In genomic region chr17:14737984-14738651, GRCh38 we compare ENCODE assay signal across 8 cellular contexts.
DNase-seq lines count a peak whose midpoint lies in the region; ATAC-seq and TF ChIP-seq lines count a peak whose summit lies in the region.

No MANE protein-coding gene starts in this region.

- H3K36me3 ChIP-seq in ACC112 (ENCODE audit: insufficient read depth, low read length) (no peaks in the 10 kb centered on the region), GM23338 (ENCODE audit: insufficient read depth) (no peaks in the 10 kb centered on the region), PC-9 (ENCODE audit: low read depth) (no peaks in the 10 kb centered on the region), gastrocnemius medialis (no peaks in the 10 kb centered on the region)

- no peak overlapping the region for H3K4me3 Mint-ChIP-seq in GM23338

- H3K4me1 Mint-ChIP-seq in GM23338, result peaks cover 19% of the 10 kb centered on the region

- TF ChIP-seq CTCF in GM23338 (conservative IDR thresholded peaks at IDR 0.05; ENCODE audit: low read depth in 2 of 2) (peak; percentile 26 to 30), PC-9 (conservative IDR thresholded peaks at IDR 0.05) (no peak), fibroblast of villous mesenchyme (IDR thresholded peaks at IDR 0.05; ENCODE audit: insufficient read depth, low read depth, low read length) (peak; percentile 20), gastrocnemius medialis (IDR thresholded peaks at IDR 0.05 in 4 of 5, conservative IDR thresholded peaks at IDR 0.05 in 1 of 5) (peak in 1 of 5 experiments; percentile 19)

- H3K79me2 ChIP-seq in ACC112 (ENCODE audit: control insufficient read depth, insufficient read depth, low read length, unreplicated experiment), result no peaks in the 10 kb centered on the region
- H3K79me2 ChIP-seq in GM23338 (replicated peaks; ENCODE audit: insufficient read depth), result no peaks in the 10 kb centered on the region
- H3K79me2 ChIP-seq in PC-9 (ENCODE audit: low read depth), result no peaks in the 10 kb centered on the region

- no peaks in the 10 kb centered on the region for H3F3A ChIP-seq in GM23338 (replicated peaks; ENCODE audit: low read depth)
- H3F3A ChIP-seq in PC-9 (ENCODE audit: insufficient read depth, low read depth), result no peaks in the 10 kb centered on the region; the same call in 1 of the 2 replicates

- in situ Hi-C loops in gastrocnemius medialis (cut with MboI; ENCODE audit: low sequenced_read_pairs in 4 of 4), result no loop called here

- H3K9me3 ChIP-seq in PC-9 (ENCODE audit: insufficient read depth, low read depth), result no peaks in the 10 kb centered on the region
- H3K9me3 ChIP-seq in gastrocnemius medialis, result no peaks in the 10 kb centered on the region

- no peak overlapping the region for H3K4me2 ChIP-seq in GM23338
- peak overlapping the region; percentile 36 for H3K4me2 ChIP-seq in PC-9

- H3K27me3 ChIP-seq in ACC112 (ENCODE audit: insufficient read depth, low read length), result no peaks in the 10 kb centered on the region
- H3K27me3 ChIP-seq in GM23338 (ENCODE audit: insufficient read depth), result no peaks in the 10 kb centered on the region
- no peaks in the 10 kb centered on the region for H3K27me3 ChIP-seq in PC-9 (ENCODE audit: insufficient read depth, low read depth)
- H3K27me3 ChIP-seq in gastrocnemius medialis, result no peaks in the 10 kb centered on the region

- intact Hi-C loops in PC-9 (cut with micrococcal nuclease; ENCODE audit: unreplicated experiment), result no loop called here
- intact Hi-C loops in gastrocnemius medialis (cut with DNase I; ENCODE audit: low total_unique reads), result no loop called here

- H3K9me3 Mint-ChIP-seq in GM23338, result no peaks in the 10 kb centered on the region

- no TSS peak for BruUV-seq in PC-9 (replicated peaks; lab: Mats Ljungman, UMichigan)

- H3K36me3 Mint-ChIP-seq in GM23338 (ENCODE audit: low read depth), result no peaks in the 10 kb centered on the region

- ATAC-seq in GM23338 (peak; percentile 87), gastrocnemius medialis (peak; percentile 83 to 85), GM19328 (IDR thresholded peaks at IDR 0.05; ENCODE audit: unreplicated experiment) (no peak)

- no peaks in the 10 kb centered on the region for H3K27me3 Mint-ChIP-seq in GM23338 (ENCODE audit: insufficient read depth, low read depth, poor library complexity)

- DNase-seq in GM23338 (ENCODE audit: low spot score) (peak; percentile 49), PC-9 (peak; percentile 57 to 87), fibroblast of villous mesenchyme (ENCODE audit: low read depth) (peak; percentile 95), gastrocnemius medialis (peak; percentile 65 to 83), NCI-H510A treated with DMSO at 0.1 percent for 48 hours (lab: John Stamatoyannopoulos, UW) (no peak), Kasumi-1 (lab: John Stamatoyannopoulos, UW) (no peak)

- no peaks in the 10 kb centered on the region for H3K9me2 ChIP-seq in GM23338 (ENCODE audit: insufficient read depth)
- H3K9me2 ChIP-seq in PC-9 (ENCODE audit: insufficient read depth), result no peaks in the 10 kb centered on the region

- POLR2A ChIA-PET in PC-9 (lab: Charles Lee; ENCODE audit: unreplicated experiment), result no interaction called here

- H4K20me1 ChIP-seq in GM23338 (replicated peaks; ENCODE audit: insufficient read depth) (no peaks in the 10 kb centered on the region), PC-9 (ENCODE audit: insufficient read depth) (no peaks in the 10 kb centered on the region)

- H3K27ac Mint-ChIP-seq in GM23338, result no peak overlapping the region

- TF ChIP-seq POLR2A in gastrocnemius medialis (IDR thresholded peaks at IDR 0.05), result no peak

- H3K4me3 ChIP-seq in ACC112 (ENCODE audit: low read depth, low read length), result peak overlapping the region; percentile 6; the same call in 1 of the 2 replicates
- no peak overlapping the region for H3K4me3 ChIP-seq in GM23338
- no peak overlapping the region for H3K4me3 ChIP-seq in PC-9
- H3K4me3 ChIP-seq in fibroblast of villous mesenchyme (ENCODE audit: low read depth, low read length), result no peak overlapping the region
- no peak overlapping the region for H3K4me3 ChIP-seq in gastrocnemius medialis

- CTCF ChIA-PET in PC-9 (lab: Charles Lee), result no interaction called here

- H2AFZ ChIP-seq in ACC112 (ENCODE audit: low read length, unreplicated experiment), result no peak overlapping the region
- H2AFZ ChIP-seq in GM23338, result peak overlapping the region; percentile 67; the same call in 1 of the 2 replicates
- H2AFZ ChIP-seq in PC-9, result no peak overlapping the region

- H3K27ac ChIP-seq in ACC112 (ENCODE audit: low read depth, low read length) (peak overlapping the region; percentile 100), GM23338 (ENCODE audit: low read depth) (no peak overlapping the region), PC-9 (peak overlapping the region; percentile 26; the same call in 1 of the 2 replicates), gastrocnemius medialis (peak overlapping the region in 2 of 4 donors; percentile 18 to 58)

- H3K4me1 ChIP-seq in ACC112 (ENCODE audit: control insufficient read depth, insufficient read depth, low read length, unreplicated experiment), result peaks cover 48% of the 10 kb centered on the region
- peaks cover 9% of the 10 kb centered on the region for H3K4me1 ChIP-seq in GM23338 (ENCODE audit: insufficient read depth)
- peaks cover 6% of the 10 kb centered on the region; the same call in 1 of the 2 replicates for H3K4me1 ChIP-seq in PC-9 (replicated peaks; ENCODE audit: insufficient read depth)
- no peaks in the 10 kb centered on the region for H3K4me1 ChIP-seq in gastrocnemius medialis

TF ChIP-seq in GM23338, 12 proteins besides CTCF, POLR2A, EP300 and RAD21 (continues in another document):
- TF ChIP-seq EZH2phosphoT487 (IDR thresholded peaks at IDR 0.05; ENCODE audit: unreplicated experiment) (no peak), NANOG (IDR thresholded peaks at IDR 0.05; ENCODE audit: borderline replicate concordance) (no peak), ETS1 (IDR thresholded peaks at IDR 0.05) (no peak), EZH2 (IDR thresholded peaks at IDR 0.05; ENCODE audit: low read depth, unreplicated experiment) (no peak)

Comparison
In these comparisons a context has a peak if more than half of its experiments do, and no peak if none do; other contexts are left out.
1. DNase-seq: peak in GM23338 (single experiment), PC-9 (2 of 2), fibroblast of villous mesenchyme (single experiment) and gastrocnemius medialis (2 of 2); none in NCI-H510A treated with DMSO at 0.1 percent for 48 hours (single experiment) and Kasumi-1 (0 of 2).